11 cellular contexts compared by ENCODE assay signal in genomic region chr1:94922756-94923465, GRCh38. TPM values are rescaled to one million over a fixed set of nuclear protein-coding genes. Genes with fewer than 3 reads are reported as not detected.
DNase-seq lines count a peak whose midpoint lies in the region; ATAC-seq and TF ChIP-seq lines count a peak whose summit lies in the region.
"Had no signal": no experiment of that assay in that cellular context is flagged by ENCODE, and none has a peak within 500 bp of the region (broad histone marks: within the 10 kb centered on the region; RNA-seq: fewer than 3 reads in every experiment).

No MANE protein-coding gene starts in this region.

- H3K4me3 ChIP-seq in heart left ventricle (peak overlapping the region in 9 of 12 donors; percentile 1 to 95 (median 80)), coronary artery (peak overlapping the region; percentile 92), mucosa of stomach (ENCODE audit: low read length) (no peak overlapping the region), upper lobe of right lung (peak overlapping the region; percentile 73), H7 (ENCODE audit: insufficient read depth, low read depth, low read length) (no peak overlapping the region)

- H3K4me1 ChIP-seq in heart left ventricle (peaks cover 8 to 77% (median 62%) of the 10 kb centered on the region in 12 donors), mucosa of stomach (ENCODE audit: control insufficient read depth, insufficient read depth, low read length) (peaks cover 33% of the 10 kb centered on the region), upper lobe of right lung (peaks cover 49% of the 10 kb centered on the region)

- WGBS in heart left ventricle, 4 donors: 52 to 66% (median 54%) methylated on average over 9 of the region's 9 CpGs

- H3K9me3 ChIP-seq in heart left ventricle (no peaks in the 10 kb centered on the region), mucosa of stomach (ENCODE audit: control insufficient read depth, low read length) (no peaks in the 10 kb centered on the region), upper lobe of right lung (no peaks in the 10 kb centered on the region)

- DNase-seq in heart left ventricle (no peak), left ventricle myocardium superior (no peak), coronary artery (ENCODE audit: low spot score) (no peak), upper lobe of right lung (no peak), H7 (no peak)
- DNase-seq: activated CD8-positive, alpha-beta memory T cell treated with anti-CD3 and anti-CD28 coated beads for 24 hours; effector CD4-positive, alpha-beta T cell; naive B cell had no signal

- peak overlapping the region in 8 of 12 donors; percentile 13 to 99 (median 96) for H3K27ac ChIP-seq in heart left ventricle
- peak overlapping the region; percentile 68 to 79 for H3K27ac ChIP-seq in coronary artery
- H3K27ac ChIP-seq in upper lobe of right lung: peak overlapping the region; percentile 2

- peak overlapping the region; percentile 33 for H3K9ac ChIP-seq in mucosa of stomach (ENCODE audit: low read length)

- intact Hi-C loops in heart left ventricle (cut with DNase I) (loop anchor here in 3 of 10 donors (5.0 to 10.0 kb wide), 3 partner anchors 66 to 122 kb away; no protein-coding TSS in a partner anchor), left ventricle myocardium superior (cut with micrococcal nuclease) (no loop called here), upper lobe of right lung (cut with DNase I) (loop anchor here (10.0 kb wide), 1 partner anchor 68 kb away; no protein-coding TSS in a partner anchor)

- TF ChIP-seq CTCF in heart left ventricle (IDR thresholded peaks at IDR 0.05) (no peak), coronary artery (IDR thresholded peaks at IDR 0.05) (no peak), upper lobe of right lung (IDR thresholded peaks at IDR 0.05) (no peak)

- H3K27me3 ChIP-seq in heart left ventricle: peaks cover 0 to 24% (median 0%) of the 10 kb centered on the region in 9 donors
- peaks cover 3% of the 10 kb centered on the region for H3K27me3 ChIP-seq in mucosa of stomach (ENCODE audit: control insufficient read depth, insufficient read depth, low read length)
- H3K27me3 ChIP-seq in upper lobe of right lung: no peaks in the 10 kb centered on the region
- H3K27me3 ChIP-seq in H7 (ENCODE audit: control insufficient read depth, insufficient read depth, low read length): no peaks in the 10 kb centered on the region

- no peak for TF ChIP-seq POLR2A in heart left ventricle (IDR thresholded peaks at IDR 0.05)

- ATAC-seq in heart left ventricle: no peak
- ATAC-seq in left ventricle myocardium superior: no peak
- ATAC-seq in upper lobe of right lung: no peak
- ATAC-seq in GM18520 (IDR thresholded peaks at IDR 0.05; ENCODE audit: unreplicated experiment): no peak
- no peak for ATAC-seq in GM18870 (IDR thresholded peaks at IDR 0.05; ENCODE audit: unreplicated experiment)

- H3K36me3 ChIP-seq in heart left ventricle: peaks cover 0 to 3% (median 0%) of the 10 kb centered on the region in 9 donors
- H3K36me3 ChIP-seq in mucosa of stomach (ENCODE audit: control insufficient read depth, insufficient read depth, low read length): no peaks in the 10 kb centered on the region
- no peaks in the 10 kb centered on the region for H3K36me3 ChIP-seq in upper lobe of right lung
- H3K36me3 ChIP-seq in H7 (replicated peaks; ENCODE audit: control insufficient read depth, insufficient read depth, low read length): no peaks in the 10 kb centered on the region

RNA-seq across cellular contexts. Expression of gene CNN3, which starts 4.0 kb away (rescaled TPM):
- total RNA-seq in heart left ventricle (100 to 1,000 TPM in 1 of 9 donors, 10 to 100 TPM in 8; 53.0 to 115 (median 74.1) TPM), left ventricle myocardium superior (51.8 TPM), upper lobe of right lung (215 TPM)
- polyA plus RNA-seq in heart left ventricle: 10 to 100 TPM; 23.8 to 63.4 TPM
- 309 and 364 TPM in 2 replicates for total RNA-seq in H7 (2014; rRNA removed; shearing (Covaris generic))

Comparison
In these comparisons a context has a peak if more than half of its experiments do, and no peak if none do; other contexts are left out.
1. H3K27ac ChIP-seq: peak in every context shown above with its lines; median percentile 96 in heart left ventricle; 74 in coronary artery; 2 in upper lobe of right lung.
2. H3K4me3 ChIP-seq: peak in heart left ventricle (9 of 12), coronary artery (single experiment) and upper lobe of right lung (single experiment); none in mucosa of stomach (single experiment) and H7 (single experiment).